ENCODE assay signal across 19 cellular contexts in the genomic region with DNA sequence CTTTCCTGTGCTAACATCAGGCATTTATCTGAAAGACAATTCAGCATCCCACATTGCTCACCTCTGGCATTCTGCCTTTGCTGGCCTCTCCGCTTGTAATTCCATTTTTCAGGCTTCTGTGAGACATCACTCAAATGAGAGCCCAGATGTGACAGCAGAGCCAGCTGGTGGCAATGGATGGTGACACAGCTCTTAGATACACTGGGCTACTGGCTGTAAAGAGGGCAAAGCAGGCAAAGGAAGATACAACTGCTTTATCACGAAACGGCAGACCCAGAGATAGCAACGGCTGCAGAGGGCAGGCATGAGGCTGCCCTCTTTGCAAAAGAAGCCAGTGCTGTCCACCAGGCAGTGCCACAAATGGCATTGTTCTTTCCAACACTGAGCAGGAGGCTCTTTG.
DNase-seq lines count a peak whose midpoint lies in the region; ATAC-seq, FAIRE-seq and TF ChIP-seq lines count a peak whose summit lies in the region.
"Had no signal": no experiment of that assay in that cellular context is flagged by ENCODE, and none has a peak within 500 bp of the region (broad histone marks: within the 10 kb centered on the region; RNA-seq: fewer than 3 reads in every experiment).

No MANE protein-coding gene starts in this region.

- RAD21 ChIA-PET in GM12878 (lab: Charles Lee; ENCODE audit: unreplicated experiment) = no interaction called here

- SMC1A ChIA-PET in GM12878 (lab: Charles Lee; ENCODE audit: uncharacterized antibody, unreplicated experiment) = interaction anchor here (1.0 kb wide), 1 partner anchor 19 kb away, joined by 3 read pairs; no protein-coding TSS in a partner anchor

- POLR2A ChIA-PET in GM12878 (lab: Charles Lee) = no interaction called here

- WGBS in GM12878 (ENCODE audit: insufficient coverage, insufficient replicate concordance, low lambda C conversion rate, missing lambda C conversion rate) = 32% methylated on average over 4 of the region's 4 CpGs
- WGBS in smooth muscle cell (ENCODE audit: low lambda C conversion rate) = 71% methylated on average over 4 of the region's 4 CpGs

- FAIRE-seq in GM12878 (lab: Jason Lieb, UNC) = no peak
- FAIRE-seq: D721Med had no signal

- no TSS peak for BruUV-seq in GM12878 (replicated peaks; lab: Mats Ljungman, UMichigan)

- no peaks in the 10 kb centered on the region for H3K36me3 Mint-ChIP-seq in osteocyte (ENCODE audit: unreplicated experiment)
- H3K36me3 Mint-ChIP-seq in T-helper 17 cell (ENCODE audit: low read depth) = no peaks in the 10 kb centered on the region
- H3K36me3 Mint-ChIP-seq: activated naive CD8-positive, alpha-beta T cell treated with anti-CD3 and anti-CD28 coated beads for 36 hours had no signal

- peak; percentile 24; the same call in 1 of the 2 replicates for TF ChIP-seq RAD21 in GM12878 (IDR thresholded peaks at IDR 0.05; ENCODE audit: insufficient read depth, low read depth, low read length)

- no peak overlapping the region for H3K4me3 Mint-ChIP-seq in osteocyte (ENCODE audit: unreplicated experiment)
- no peak overlapping the region for H3K4me3 Mint-ChIP-seq in T-helper 17 cell
- H3K4me3 Mint-ChIP-seq: activated naive CD8-positive, alpha-beta T cell treated with anti-CD3 and anti-CD28 coated beads for 36 hours; dendritic cell treated with granulocyte-macrophage colony-stimulating factor and Interleukin-4, amounts not matched to agents 40 ng/mL and 50 ng/mL, for 4 days; HFFc6; T-helper 1 cell treated with Interleukin-12 subunit alpha and Interleukin-12 subunit beta and Interleukin-4 antibody, amounts not matched to agents 30 μg/mL and 1 μg/mL, for 36 hours had no signal

- H3K27me3 ChIP-seq in GM06990 (replicated peaks; ENCODE audit: control insufficient read depth, insufficient read depth, low read length) = no peaks in the 10 kb centered on the region
- no peaks in the 10 kb centered on the region for H3K27me3 ChIP-seq in GM12878 (replicated peaks in 1 of 2; ENCODE audit: control insufficient read depth in 2 of 2, insufficient read depth in 2 of 2, low read length in 1 of 2)
- H3K27me3 ChIP-seq in smooth muscle cell (ENCODE audit: low read depth) = peaks cover 17% of the 10 kb centered on the region
- H3K27me3 ChIP-seq: BLaER1, ovary, uterus had no signal

- TF ChIP-seq CTCF in GM06990 (IDR thresholded peaks at IDR 0.05; ENCODE audit: insufficient read depth, low read length, poor library complexity, severe bottlenecking) (peak; percentile 13), GM12878 (IDR thresholded peaks at IDR 0.05 in 2 of 3, conservative IDR thresholded peaks at IDR 0.05 in 1 of 3; ENCODE audit: control insufficient read depth in 2 of 3, extremely low read depth in 1 of 3, insufficient read depth in 1 of 3, low read depth in 3 of 3, low read length in 3 of 3) (peak in 1 of 3 experiments; percentile 13; a peak in 2 of 6 replicates), osteocyte (IDR thresholded peaks at IDR 0.05) (no peak), smooth muscle cell (IDR thresholded peaks at IDR 0.05; ENCODE audit: borderline replicate concordance, insufficient read depth, poor library complexity, severe bottlenecking) (no peak)

- H3K27ac ChIP-seq in GM12878 (ENCODE audit: control insufficient read depth, insufficient read depth) (no peak overlapping the region), smooth muscle cell (ENCODE audit: low read depth) (no peak overlapping the region)
- H3K27ac ChIP-seq: ovary, uterus had no signal

- H2AFZ ChIP-seq in GM12878 (ENCODE audit: control insufficient read depth, low read depth, low read length) = no peak overlapping the region
- H2AFZ ChIP-seq in smooth muscle cell (ENCODE audit: low read depth) = no peak overlapping the region

- H3K9me3 ChIP-seq in GM12878 (replicated peaks; ENCODE audit: control insufficient read depth, insufficient read depth, low read length) = no peaks in the 10 kb centered on the region; the same call in 2 of the 3 replicates
- H3K9me3 ChIP-seq in smooth muscle cell (replicated peaks; ENCODE audit: low read depth) = no peaks in the 10 kb centered on the region
- H3K9me3 ChIP-seq in T-helper 17 cell (ENCODE audit: control insufficient read depth, low read length, poor library complexity, severe bottlenecking) = no peaks in the 10 kb centered on the region
- H3K9me3 ChIP-seq: ovary, uterus had no signal

- H3K4me1 Mint-ChIP-seq in osteocyte (ENCODE audit: unreplicated experiment) = no peaks in the 10 kb centered on the region
- H3K4me1 Mint-ChIP-seq in T-helper 17 cell = no peaks in the 10 kb centered on the region
- H3K4me1 Mint-ChIP-seq: activated naive CD8-positive, alpha-beta T cell treated with anti-CD3 and anti-CD28 coated beads for 36 hours had no signal

- ATAC-seq in GM12878 (no peak), T-helper 17 cell (no peak)
- ATAC-seq: esophagus mucosa had no signal

- H3F3A ChIP-seq in smooth muscle cell (ENCODE audit: low read depth) = no peaks in the 10 kb centered on the region

- H3K4me1 ChIP-seq in GM12878 (ENCODE audit: control insufficient read depth, insufficient read depth, low read length) (no peaks in the 10 kb centered on the region), smooth muscle cell (ENCODE audit: low read depth) (no peaks in the 10 kb centered on the region)
- H3K4me1 ChIP-seq: uterus had no signal

- no peak for TF ChIP-seq EP300 in GM12878 (IDR thresholded peaks at IDR 0.05; ENCODE audit: borderline replicate concordance in 1 of 2, control insufficient read depth in 1 of 2, low read depth in 2 of 2, low read length in 2 of 2)

- DNase-seq in GM06990 (ENCODE audit: extremely low read depth, insufficient read length) (no peak), NCI-H2227 (lab: John Stamatoyannopoulos, UW; ENCODE audit: unreplicated experiment) (peak; percentile 45), GM12878 (ENCODE audit: low read depth, low spot score) (no peak), osteocyte (ENCODE audit: extremely low spot score, unreplicated experiment) (peak; percentile 36), smooth muscle cell (lab: John Stamatoyannopoulos, UW; ENCODE audit: unreplicated experiment) (no peak), NCI-H128 (lab: John Stamatoyannopoulos, UW; ENCODE audit: unreplicated experiment) (no peak), T-helper 17 cell (no peak)
- DNase-seq: activated naive CD8-positive, alpha-beta T cell treated with anti-CD3 and anti-CD28 coated beads for 36 hours; GDM1; HFFc6; Karpas-422; NCI-H1105; ovary; uterus had no signal

- H3K27me3 Mint-ChIP-seq in osteocyte (ENCODE audit: unreplicated experiment) = peaks cover 9% of the 10 kb centered on the region
- H3K27me3 Mint-ChIP-seq in T-helper 17 cell = no peaks in the 10 kb centered on the region
- H3K27me3 Mint-ChIP-seq: activated naive CD8-positive, alpha-beta T cell treated with anti-CD3 and anti-CD28 coated beads for 36 hours had no signal

- H3K9me3 Mint-ChIP-seq in osteocyte (ENCODE audit: unreplicated experiment) = peaks cover 5% of the 10 kb centered on the region
- H3K9me3 Mint-ChIP-seq: T-helper 1 cell treated with Interleukin-12 subunit alpha and Interleukin-12 subunit beta and Interleukin-4 antibody, amounts not matched to agents 30 μg/mL and 1 μg/mL, for 36 hours had no signal

- no peak overlapping the region for H3K27ac Mint-ChIP-seq in osteocyte (ENCODE audit: unreplicated experiment)
- H3K27ac Mint-ChIP-seq in T-helper 17 cell = no peak overlapping the region
- H3K27ac Mint-ChIP-seq: activated naive CD8-positive, alpha-beta T cell treated with anti-CD3 and anti-CD28 coated beads for 36 hours; dendritic cell treated with granulocyte-macrophage colony-stimulating factor and Interleukin-4, amounts not matched to agents 40 ng/mL and 50 ng/mL, for 4 days; HFFc6; T-helper 1 cell treated with Interleukin-12 subunit alpha and Interleukin-12 subunit beta and Interleukin-4 antibody, amounts not matched to agents 30 μg/mL and 1 μg/mL, for 36 hours had no signal

- no peak overlapping the region for H3K9ac ChIP-seq in GM12878 (ENCODE audit: control insufficient read depth, insufficient read depth, low read length)
- no peak overlapping the region for H3K9ac ChIP-seq in smooth muscle cell (ENCODE audit: low read depth)
- H3K9ac ChIP-seq: BLaER1 had no signal

- no peaks in the 10 kb centered on the region for H3K79me2 ChIP-seq in GM12878 (ENCODE audit: control insufficient read depth, insufficient read depth, low read length)
- H3K79me2 ChIP-seq in smooth muscle cell (ENCODE audit: low read depth) = no peaks in the 10 kb centered on the region

- H4K20me1 ChIP-seq in GM12878 (ENCODE audit: control insufficient read depth, insufficient read depth) (no peaks in the 10 kb centered on the region), smooth muscle cell (ENCODE audit: low read depth) (no peaks in the 10 kb centered on the region)
- H4K20me1 ChIP-seq: BLaER1 had no signal

- intact Hi-C loops in GM12878 (cut with micrococcal nuclease; ENCODE audit: unreplicated experiment) = loop anchor here (2.0 to 10.0 kb wide), 2 partner anchors 401 to 539 kb away; no protein-coding TSS in a partner anchor

- H3K36me3 ChIP-seq in GM06990 (ENCODE audit: control insufficient read depth, insufficient read depth, low read length) (no peaks in the 10 kb centered on the region), GM12878 (ENCODE audit: control insufficient read depth in 2 of 2, insufficient read depth in 2 of 2, low read length in 1 of 2) (no peaks in the 10 kb centered on the region), smooth muscle cell (ENCODE audit: low read depth) (no peaks in the 10 kb centered on the region)
- H3K36me3 ChIP-seq: ovary, uterus had no signal

- in situ Hi-C loops in GM12878 (cut with MboI) = no loop called here

- CTCF ChIA-PET in GM12878 (lab: Yijun Ruan, JAX) = no interaction called here

- H3K4me2 ChIP-seq in GM12878 (ENCODE audit: control insufficient read depth, insufficient read depth) = no peak overlapping the region
- H3K4me2 ChIP-seq in smooth muscle cell = no peak overlapping the region
- H3K4me2 ChIP-seq: BLaER1 had no signal

- TF ChIP-seq POLR2A in GM12878 (IDR thresholded peaks at IDR 0.05; ENCODE audit: low read depth, low read length) = no peak

- H3K4me3 ChIP-seq in GM06990 (replicated peaks; ENCODE audit: low read depth, low read length) (no peak overlapping the region), GM12878 (no peak overlapping the region), smooth muscle cell (no peak overlapping the region)
- H3K4me3 ChIP-seq: BLaER1, ovary, uterus had no signal

TF ChIP-seq in GM12878, 131 proteins besides CTCF, POLR2A, EP300 and RAD21:
- TF ChIP-seq TCF12 (IDR thresholded peaks at IDR 0.05; ENCODE audit: low read depth, low read length) (no peak), FOS (IDR thresholded peaks at IDR 0.05; ENCODE audit: borderline replicate concordance, extremely low read depth, insufficient read length) (no peak)
TF ChIP-seq in GM12878: peak in this region for 0.

Comparison
In these comparisons a context has a peak if more than half of its experiments do, and no peak if none do; other contexts are left out.
1. DNase-seq: peak in NCI-H2227 (single experiment) and osteocyte (single experiment); none in GM06990 (single experiment), GM12878 (single experiment), smooth muscle cell (single experiment), NCI-H128 (single experiment) and T-helper 17 cell (0 of 3).